ENCODE assay signal across 6 cellular contexts in genomic region chr17:45146616-45147101, GRCh38. TPM values are rescaled to one million over a fixed set of nuclear protein-coding genes. Genes with fewer than 3 reads are reported as not detected.
A peak's percentile ranks its signal among the peaks of the same experiment; 100 is the strongest.
DNase-seq lines count a peak whose midpoint lies in the region; ATAC-seq, FAIRE-seq and TF ChIP-seq lines count a peak whose summit lies in the region.

No MANE protein-coding gene starts in this region.

- H3K79me2 ChIP-seq in OCI-LY1 (ENCODE audit: insufficient read depth, low read length), result no peaks in the 10 kb centered on the region

- DNase-seq in A549 (ENCODE audit: low read depth in 1 of 2, low spot score in 1 of 2) (peak in 1 of 2 experiments; percentile 83), foreskin fibroblast (peak in 1 of 2 donors; percentile 71)

- no peak for FAIRE-seq in A549 (lab: Jason Lieb, UNC)

- H3K4me2 ChIP-seq in A549 (peak overlapping the region; percentile 93), OCI-LY1 (ENCODE audit: low read length) (peak overlapping the region; percentile 56)

- CTCF ChIA-PET in A549 (lab: Yijun Ruan, JAX), result interaction anchor here (0.9 to 43.5 kb wide), 4 partner anchors 10 to 66 kb away, joined by 3 to 2147 read pairs (median 37); partner anchors contain the start of genes ACBD4, FMNL1 and PLCD3

- no peaks in the 10 kb centered on the region for H3K27me3 ChIP-seq in OCI-LY1 (ENCODE audit: insufficient read depth, low read length)

- no peaks in the 10 kb centered on the region for H3K9me3 ChIP-seq in A549
- H3K9me3 ChIP-seq in OCI-LY1 (ENCODE audit: low read length), result no peaks in the 10 kb centered on the region

- TF ChIP-seq POLR2A in A549 (IDR thresholded peaks at IDR 0.05; ENCODE audit: low read length), result no peak; the same call in 1 of the 2 replicates

- TF ChIP-seq CTCF in A549 (IDR thresholded peaks at IDR 0.05) (no peak), OCI-LY1 (IDR thresholded peaks at IDR 0.05; ENCODE audit: low read length) (no peak), foreskin fibroblast (IDR thresholded peaks at IDR 0.05; ENCODE audit: low read depth, low read length) (no peak)

- H3F3A ChIP-seq in OCI-LY1 (ENCODE audit: insufficient read depth, low read length), result peaks cover 6% of the 10 kb centered on the region; the same call in 1 of the 2 replicates

- POLR2A ChIA-PET in A549 (lab: Yijun Ruan, JAX), result interaction anchor here (0.5 to 7.5 kb wide), 6 partner anchors 10 to 499 kb away, joined by 3 to 404 read pairs (median 234); partner anchors contain the start of genes ACBD4 and HEXIM2

- ATAC-seq in A549, result no peak
- no peak for ATAC-seq in GM19455 (IDR thresholded peaks at IDR 0.05; ENCODE audit: unreplicated experiment)
- ATAC-seq in GM18868 (IDR thresholded peaks at IDR 0.05; ENCODE audit: unreplicated experiment), result no peak

- H3K27ac ChIP-seq in A549 (peak overlapping the region; percentile 97 to 98), OCI-LY1 (ENCODE audit: low read depth, low read length, poor library complexity, severe bottlenecking) (no peak overlapping the region), temporal lobe (ENCODE audit: low read depth, low read length) (peak overlapping the region; percentile 100)

- TF ChIP-seq RAD21 in A549 (conservative IDR thresholded peaks at IDR 0.05 in 1 of 2, IDR thresholded peaks at IDR 0.05 in 1 of 2), result no peak

- H3K9me2 ChIP-seq in OCI-LY1 (ENCODE audit: low read depth, low read length), result no peaks in the 10 kb centered on the region

- WGBS in A549 (ENCODE audit: missing lambda C conversion rate), result 58% methylated on average over 9 of the region's 9 CpGs

- H3K36me3 ChIP-seq in OCI-LY1 (ENCODE audit: insufficient read depth, low read length), result no peaks in the 10 kb centered on the region

- H3K4me3 ChIP-seq in A549 (peak overlapping the region; percentile 61), OCI-LY1 (ENCODE audit: low read depth, low read length, poor library complexity, severe bottlenecking) (peak overlapping the region; percentile 72), foreskin fibroblast (ENCODE audit: low read depth in 1 of 2, low read length in 2 of 2) (peak overlapping the region; percentile 67 to 80)

- H4K20me1 ChIP-seq in OCI-LY1 (ENCODE audit: insufficient read depth, low read length), result no peaks in the 10 kb centered on the region

- H3K9ac ChIP-seq in OCI-LY1 (ENCODE audit: low read length), result peak overlapping the region; percentile 63

- H3K4me1 ChIP-seq in A549 (peaks cover 16% of the 10 kb centered on the region), OCI-LY1 (ENCODE audit: insufficient read depth, low read length, severe bottlenecking) (peaks cover 49% of the 10 kb centered on the region)

- TF ChIP-seq EP300 in A549 (IDR thresholded peaks at IDR 0.05), result no peak

- no peak overlapping the region for H2AFZ ChIP-seq in OCI-LY1 (ENCODE audit: low read length)

TF ChIP-seq in A549, 52 proteins besides CTCF, POLR2A, EP300 and RAD21:
- TF ChIP-seq REST (IDR thresholded peaks at IDR 0.05), result peak; percentile 37; the same call in 1 of the 2 replicates
- no peak for TF ChIP-seq RNF2 (IDR thresholded peaks at IDR 0.05; ENCODE audit: borderline replicate concordance, low read depth)
- no peak for TF ChIP-seq FOXS1 (CRISPR knock-in tag; IDR thresholded peaks at IDR 0.05)
- no peak for TF ChIP-seq KDM1A (IDR thresholded peaks at IDR 0.05; ENCODE audit: low read depth)
- no peak for TF ChIP-seq ATOH8 (CRISPR knock-in tag; IDR thresholded peaks at IDR 0.05; ENCODE audit: low read depth)
- peak; percentile 43; the same call in 1 of the 2 replicates for TF ChIP-seq MAX (IDR thresholded peaks at IDR 0.05)
- no peak for TF ChIP-seq GATA3 (IDR thresholded peaks at IDR 0.05; ENCODE audit: borderline replicate concordance)
- peak; percentile 81 for TF ChIP-seq USF2 (IDR thresholded peaks at IDR 0.05)
- peak; percentile 80 for TF ChIP-seq BHLHE40 (IDR thresholded peaks at IDR 0.05; ENCODE audit: low read depth, low read length)
- TF ChIP-seq NPAS2 (CRISPR knock-in tag; IDR thresholded peaks at IDR 0.05; ENCODE audit: borderline replicate concordance), result no peak
- TF ChIP-seq HOXA7 (CRISPR knock-in tag; IDR thresholded peaks at IDR 0.05), result peak; percentile 76; the same call in 1 of the 2 replicates
TF ChIP-seq in A549: peak in this region for 5.

RNA-seq across cellular contexts. Expression of gene HEXIM1, which starts 1.6 kb away (rescaled TPM):
- 39.3 and 54.0 TPM in 2 replicates for polyA plus RNA-seq in A549 (2011; rRNA removed)
- polyA plus RNA-seq in A549 (2012; cell fraction: cytosol; rRNA removed), result 64.8 and 66.9 TPM in 2 replicates
- polyA plus RNA-seq in A549 (2012; cell fraction: nucleus; rRNA removed), result 44.8 and 55.9 TPM in 2 replicates
- polyA plus RNA-seq in A549 (2017; fragmentation: RNase III; extraction: RNeasy Plus Mini Kit Qiagen cat#74134 plus additional on column Dnase treatment), result 118 to 143 TPM (median 131 TPM) in 3 replicates
- polyA minus RNA-seq in A549 (2011; rRNA and poly(A)+ RNA removed), result 17.3 and 25.6 TPM in 2 replicates
- total RNA-seq in temporal lobe, result 8.1 TPM

RNA-seq across cellular contexts. Expression of gene ACBD4, which starts 11.2 kb away (rescaled TPM):
- polyA plus RNA-seq in A549 (2011; rRNA removed), result 11.2 and 11.4 TPM in 2 replicates
- 9.6 and 13.5 TPM in 2 replicates for polyA plus RNA-seq in A549 (2012; cell fraction: cytosol; rRNA removed)
- polyA plus RNA-seq in A549 (2012; cell fraction: nucleus; rRNA removed), result 34.8 and 36.5 TPM in 2 replicates
- 13.0 to 14.8 TPM (median 13.7 TPM) in 3 replicates for polyA plus RNA-seq in A549 (2017; fragmentation: RNase III; extraction: RNeasy Plus Mini Kit Qiagen cat#74134 plus additional on column Dnase treatment)
- 10.6 and 12.4 TPM in 2 replicates for polyA minus RNA-seq in A549 (2011; rRNA and poly(A)+ RNA removed)
- 4.2 TPM for total RNA-seq in temporal lobe

RNA-seq across cellular contexts. Expression of gene PLCD3, which starts 14.3 kb away (rescaled TPM):
- polyA plus RNA-seq in A549 (2011; rRNA removed), result 55.5 and 56.6 TPM in 2 replicates
- polyA plus RNA-seq in A549 (2012; cell fraction: cytosol; rRNA removed), result 98.3 and 162 TPM in 2 replicates
- 215 and 231 TPM in 2 replicates for polyA plus RNA-seq in A549 (2012; cell fraction: nucleus; rRNA removed)
- 104 to 107 TPM (median 105 TPM) in 3 replicates for polyA plus RNA-seq in A549 (2017; fragmentation: RNase III; extraction: RNeasy Plus Mini Kit Qiagen cat#74134 plus additional on column Dnase treatment)
- polyA minus RNA-seq in A549 (2011; rRNA and poly(A)+ RNA removed), result 138 and 167 TPM in 2 replicates
- 3.9 TPM for total RNA-seq in temporal lobe

RNA-seq across cellular contexts. Expression of gene HEXIM2, which starts 15.0 kb away (rescaled TPM):
- polyA plus RNA-seq in A549 (2011; rRNA removed), result 14.5 and 15.5 TPM in 2 replicates
- 15.9 and 18.5 TPM in 2 replicates for polyA plus RNA-seq in A549 (2012; cell fraction: cytosol; rRNA removed)
- 17.5 and 17.7 TPM in 2 replicates for polyA plus RNA-seq in A549 (2012; cell fraction: nucleus; rRNA removed)
- 16.1 to 23.1 TPM (median 21.2 TPM) in 3 replicates for polyA plus RNA-seq in A549 (2017; fragmentation: RNase III; extraction: RNeasy Plus Mini Kit Qiagen cat#74134 plus additional on column Dnase treatment)
- polyA minus RNA-seq in A549 (2011; rRNA and poly(A)+ RNA removed), result 10.0 and 13.8 TPM in 2 replicates
- 8.4 TPM for total RNA-seq in temporal lobe
